ENCODE assay signal across 21 cellular contexts in genomic region chr11:62513651-62514050, GRCh38. TPM values are rescaled to one million over a fixed set of nuclear protein-coding genes. Genes with fewer than 3 reads are reported as not detected.
A peak's percentile ranks its signal among the peaks of the same experiment; 100 is the strongest.
DNase-seq lines count a peak whose midpoint lies in the region; ATAC-seq, FAIRE-seq and TF ChIP-seq lines count a peak whose summit lies in the region.
"Had no signal": no experiment of that assay in that cellular context is flagged by ENCODE, and none has a peak within 500 bp of the region (broad histone marks: within the 10 kb centered on the region; RNA-seq: fewer than 3 reads in every experiment).

No MANE protein-coding gene starts in this region.

- H3K27ac Mint-ChIP-seq in Caco-2 (ENCODE audit: unreplicated experiment): peak overlapping the region; percentile 66
- peak overlapping the region in 2 of 3 donors; percentile 1 to 88 for H3K27ac Mint-ChIP-seq in IgD-negative memory B cell
- peak overlapping the region; percentile 46 to 84 for H3K27ac Mint-ChIP-seq in effector memory CD8-positive, alpha-beta T cell
- H3K27ac Mint-ChIP-seq in naive thymus-derived CD4-positive, alpha-beta T cell: peak overlapping the region in 1 of 9 donors; percentile 77
- H3K27ac Mint-ChIP-seq: CD4-positive, alpha-beta T cell had no signal

- FAIRE-seq in kidney (lab: Jason Lieb, UNC): no peak
- FAIRE-seq: RCC 7860 had no signal

- peak; percentile 12 for ATAC-seq in effector memory CD8-positive, alpha-beta T cell (replicated peaks)
- peak; percentile 18 for ATAC-seq in naive thymus-derived CD4-positive, alpha-beta T cell

- no peaks in the 10 kb centered on the region for H3K79me2 ChIP-seq in OCI-LY7 (ENCODE audit: insufficient read depth, low read depth, low read length)

- no peaks in the 10 kb centered on the region for H3K27me3 ChIP-seq in Caco-2 (replicated peaks; ENCODE audit: control insufficient read depth, insufficient read depth, low read length)
- no peaks in the 10 kb centered on the region for H3K27me3 ChIP-seq in naive thymus-derived CD4-positive, alpha-beta T cell (ENCODE audit: control insufficient read depth in 2 of 2, insufficient read depth in 2 of 2, low read length in 2 of 2)

- no peak overlapping the region for H3K4me2 ChIP-seq in OCI-LY7 (ENCODE audit: low read length)
- H3K4me2 ChIP-seq: KMS-11 had no signal

- intact Hi-C loops in Caco-2 (cut with micrococcal nuclease; ENCODE audit: unreplicated experiment): loop anchor here (2.0 kb wide), 1 partner anchor 13 kb away; no protein-coding TSS in a partner anchor
- intact Hi-C loops in naive thymus-derived CD4-positive, alpha-beta T cell (cut with micrococcal nuclease): no loop called here
- intact Hi-C loops in kidney (cut with DNase I): no loop called here
- intact Hi-C loops in OCI-LY7 (cut with micrococcal nuclease; ENCODE audit: unreplicated experiment): no loop called here

- no peak overlapping the region for H2AFZ ChIP-seq in OCI-LY7 (ENCODE audit: low read length)
- H2AFZ ChIP-seq: GM23248 had no signal

- H3K4me1 ChIP-seq in Caco-2 (peaks cover 38% of the 10 kb centered on the region), kidney (ENCODE audit: control insufficient read depth in 1 of 2, insufficient read depth in 1 of 2, low read depth in 1 of 2, low read length in 2 of 2) (peaks cover 5 to 6% of the 10 kb centered on the region in 2 donors), OCI-LY7 (ENCODE audit: insufficient read depth, low read length, poor library complexity, severe bottlenecking) (no peaks in the 10 kb centered on the region)
- no peaks in the 10 kb centered on the region for H3K4me1 ChIP-seq in naive thymus-derived CD4-positive, alpha-beta T cell (ENCODE audit: control insufficient read depth in 2 of 2, insufficient read depth in 2 of 2, low read length in 2 of 2)

- H3K9ac ChIP-seq in kidney (ENCODE audit: low read length in 2 of 2): no peak overlapping the region
- H3K9ac ChIP-seq: GM23248, KMS-11 had no signal

- H3K9me3 Mint-ChIP-seq in Caco-2 (ENCODE audit: unreplicated experiment) (peaks cover 8% of the 10 kb centered on the region), IgD-negative memory B cell (no peaks in the 10 kb centered on the region)
- no peaks in the 10 kb centered on the region for H3K9me3 Mint-ChIP-seq in effector memory CD8-positive, alpha-beta T cell
- H3K9me3 Mint-ChIP-seq in naive thymus-derived CD4-positive, alpha-beta T cell: no peaks in the 10 kb centered on the region
- H3K9me3 Mint-ChIP-seq: CD4-positive, alpha-beta T cell had no signal

- DNase-seq in Caco-2 (no peak), 8988T (no peak), kidney (no peak), OCI-LY7 (ENCODE audit: low spot score) (no peak), hepatic stellate cell (ENCODE audit: low spot score) (no peak)
- DNase-seq in effector memory CD8-positive, alpha-beta T cell: no peak
- no peak for DNase-seq in naive thymus-derived CD4-positive, alpha-beta T cell
- DNase-seq: ACHN; CD4-positive, alpha-beta T cell; DMS79 treated with DMSO at 0.1 percent for 48 hours; GM23248; NCI-H1048; NCI-H1436 treated with DMSO at 0.1 percent for 48 hours; NCI-H2029 treated with DMSO at 0.1 percent for 48 hours; NCI-H2171 treated with DMSO at 0.1 percent for 48 hours; NCI-H510A; NCI-H774; SIG-M5 had no signal

- BruUV-seq in Caco-2 (replicated peaks; lab: Mats Ljungman, UMichigan) (no TSS peak), OCI-LY7 (replicated peaks; lab: Mats Ljungman, UMichigan) (no TSS peak)

- H3K4me1 Mint-ChIP-seq in Caco-2 (ENCODE audit: low read depth, unreplicated experiment) (peaks cover 24% of the 10 kb centered on the region), IgD-negative memory B cell (peaks cover 4 to 15% (median 9%) of the 10 kb centered on the region in 3 donors)
- peaks cover 22 to 26% of the 10 kb centered on the region in 2 donors for H3K4me1 Mint-ChIP-seq in effector memory CD8-positive, alpha-beta T cell (ENCODE audit: low read depth in 2 of 2)
- peaks cover 0 to 8% (median under 1%) of the 10 kb centered on the region in 7 donors for H3K4me1 Mint-ChIP-seq in naive thymus-derived CD4-positive, alpha-beta T cell

- POLR2A ChIA-PET in Caco-2 (lab: Charles Lee) (interaction anchor here (1.1 kb wide), 1 partner anchor 33 kb away, joined by 3 read pairs; no protein-coding TSS in a partner anchor), OCI-LY7 (lab: Charles Lee) (no interaction called here)
- POLR2A ChIA-PET in naive thymus-derived CD4-positive, alpha-beta T cell (lab: Charles Lee): interaction anchor here (0.5 to 0.6 kb wide), 2 partner anchors 35 to 318 kb away, joined by 3 read pairs; partner anchors contain the start of gene STX5

- H3K27ac ChIP-seq in naive thymus-derived CD4-positive, alpha-beta T cell (ENCODE audit: low read depth, low read length): no peak overlapping the region
- H3K27ac ChIP-seq in kidney (ENCODE audit: low read depth in 2 of 2, low read length in 2 of 2) (no peak overlapping the region), OCI-LY7 (ENCODE audit: low read depth, low read length, poor library complexity, severe bottlenecking) (no peak overlapping the region)
- H3K27ac ChIP-seq: GM23248, KMS-11 had no signal

- no peak overlapping the region for H3K4me3 Mint-ChIP-seq in Caco-2 (ENCODE audit: unreplicated experiment)
- no peak overlapping the region for H3K4me3 Mint-ChIP-seq in IgD-negative memory B cell
- H3K4me3 Mint-ChIP-seq in effector memory CD8-positive, alpha-beta T cell: no peak overlapping the region
- H3K4me3 Mint-ChIP-seq in naive thymus-derived CD4-positive, alpha-beta T cell: no peak overlapping the region
- H3K4me3 Mint-ChIP-seq: CD4-positive, alpha-beta T cell had no signal

- TF ChIP-seq CTCF in Caco-2 (IDR thresholded peaks at IDR 0.05; ENCODE audit: insufficient read depth in 1 of 2, low read depth in 1 of 2, low read length in 1 of 2, severe bottlenecking in 1 of 2, unreplicated experiment in 1 of 2) (no peak), kidney (IDR thresholded peaks at IDR 0.05; ENCODE audit: borderline replicate concordance, extremely low read depth, insufficient read depth) (no peak), OCI-LY7 (conservative IDR thresholded peaks at IDR 0.05; ENCODE audit: low read length) (no peak)

- H3K36me3 Mint-ChIP-seq in Caco-2 (ENCODE audit: insufficient read depth, unreplicated experiment) (peaks cover 70% of the 10 kb centered on the region), IgD-negative memory B cell (peaks cover 1% of the 10 kb centered on the region)
- H3K36me3 Mint-ChIP-seq in effector memory CD8-positive, alpha-beta T cell (ENCODE audit: insufficient read depth): peaks cover 85% of the 10 kb centered on the region
- peaks cover 0 to 14% (median 5%) of the 10 kb centered on the region in 5 donors for H3K36me3 Mint-ChIP-seq in naive thymus-derived CD4-positive, alpha-beta T cell

- H3K36me3 ChIP-seq in Caco-2 (ENCODE audit: control insufficient read depth, insufficient read depth, low read length) (peaks cover 4% of the 10 kb centered on the region), kidney (ENCODE audit: control insufficient read depth in 1 of 2, insufficient read depth in 2 of 2, low read length in 2 of 2) (peaks cover 3 to 11% of the 10 kb centered on the region in 2 donors), OCI-LY7 (ENCODE audit: insufficient read depth, low read length) (no peaks in the 10 kb centered on the region)
- peaks cover 0 to 27% (median 2%) of the 10 kb centered on the region in 3 experiments for H3K36me3 ChIP-seq in naive thymus-derived CD4-positive, alpha-beta T cell (ENCODE audit: control insufficient read depth in 2 of 3, insufficient read depth in 3 of 3, low read length in 3 of 3)

- H3K27me3 Mint-ChIP-seq in Caco-2 (ENCODE audit: insufficient read depth, unreplicated experiment) (no peaks in the 10 kb centered on the region), IgD-negative memory B cell (no peaks in the 10 kb centered on the region)
- no peaks in the 10 kb centered on the region for H3K27me3 Mint-ChIP-seq in effector memory CD8-positive, alpha-beta T cell
- no peaks in the 10 kb centered on the region for H3K27me3 Mint-ChIP-seq in naive thymus-derived CD4-positive, alpha-beta T cell
- H3K27me3 Mint-ChIP-seq: CD4-positive, alpha-beta T cell had no signal

- no peaks in the 10 kb centered on the region for H3K9me2 ChIP-seq in OCI-LY7 (ENCODE audit: insufficient read depth, low read length)

- no peaks in the 10 kb centered on the region for H4K20me1 ChIP-seq in OCI-LY7 (ENCODE audit: insufficient read depth, low read length)

- no peak overlapping the region for H3K4me3 ChIP-seq in Caco-2 (ENCODE audit: low read depth, low read length)
- no peak overlapping the region for H3K4me3 ChIP-seq in naive thymus-derived CD4-positive, alpha-beta T cell (ENCODE audit: low read length)
- H3K4me3 ChIP-seq in kidney (ENCODE audit: low read length in 2 of 2): no peak overlapping the region
- no peak overlapping the region for H3K4me3 ChIP-seq in OCI-LY7 (ENCODE audit: low read depth, low read length, poor library complexity, severe bottlenecking)
- H3K4me3 ChIP-seq: GM23248 had no signal

- no peaks in the 10 kb centered on the region for H3K9me3 ChIP-seq in Caco-2
- H3K9me3 ChIP-seq in naive thymus-derived CD4-positive, alpha-beta T cell (ENCODE audit: control insufficient read depth in 2 of 3, low read length in 3 of 3): no peaks in the 10 kb centered on the region
- no peaks in the 10 kb centered on the region for H3K9me3 ChIP-seq in kidney (ENCODE audit: control insufficient read depth in 1 of 2, low read length in 2 of 2)
- no peaks in the 10 kb centered on the region for H3K9me3 ChIP-seq in OCI-LY7 (ENCODE audit: low read length)

- CTCF ChIA-PET in Caco-2 (lab: Charles Lee) (interaction anchor here (1.2 kb wide), 1 partner anchor 29 kb away, joined by 4 read pairs; no protein-coding TSS in a partner anchor), OCI-LY7 (lab: Charles Lee; ENCODE audit: unreplicated experiment) (no interaction called here)
- CTCF ChIA-PET in naive thymus-derived CD4-positive, alpha-beta T cell (lab: Charles Lee): interaction anchor here (0.6 kb wide), 1 partner anchor 45 kb away, joined by 7 read pairs; no protein-coding TSS in a partner anchor

RNA-seq across cellular contexts. Expression of gene AHNAK, which starts 33.0 kb away (rescaled TPM):
- 312 and 324 TPM in 2 replicates for total RNA-seq in Caco-2 (2022)
- polyA plus RNA-seq in IgD-negative memory B cell: 107 TPM
- total RNA-seq in naive thymus-derived CD4-positive, alpha-beta T cell: 100 to 1,000 TPM; 174 to 622 (median 243) TPM
- 1 to 10 TPM; 6.7 to 7.7 TPM for polyA plus RNA-seq in naive thymus-derived CD4-positive, alpha-beta T cell
- total RNA-seq in kidney: 700 TPM
- 36.6 TPM for polyA plus RNA-seq in kidney (ENCODE audit: insufficient read depth, low read depth, low replicate concordance)
- total RNA-seq in OCI-LY7 (2014; rRNA removed; shearing (Covaris generic)): 0.08 and 0.28 TPM in 2 replicates
- 0.21 and 0.30 TPM in 2 replicates for total RNA-seq in OCI-LY7 (2022)

Comparison
In these comparisons a context has a peak if more than half of its experiments do, and no peak if none do; other contexts are left out.
1. RNA of gene AHNAK, which starts 33.0 kb away (total RNA-seq): 700 TPM in kidney (single experiment), 312 to 324 TPM in Caco-2 and 174 to 622 TPM in naive thymus-derived CD4-positive, alpha-beta T cell; 0.08 to 0.30 TPM in OCI-LY7; every median in the first group is over 100 times any median in the second.